12 cellular contexts compared by ENCODE assay signal in the genomic region with DNA sequence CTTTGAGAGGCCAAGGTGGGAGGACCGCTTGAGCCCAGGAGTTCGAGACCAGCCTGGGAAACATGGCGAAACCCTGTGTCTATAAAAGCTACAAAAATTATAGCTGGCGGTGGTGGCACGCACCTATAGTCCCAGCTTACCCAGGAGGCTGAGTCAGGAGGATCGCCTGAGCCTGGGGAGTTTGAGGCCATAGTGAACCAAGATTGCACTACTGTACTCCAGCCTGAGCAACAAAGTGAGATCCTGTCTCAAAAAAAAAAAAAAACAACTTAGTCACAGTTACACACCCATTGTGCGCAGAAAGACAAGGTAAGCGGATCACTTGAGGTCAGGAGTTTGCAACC. TPM values are rescaled to one million over a fixed set of nuclear protein-coding genes. Genes with fewer than 3 reads are reported as not detected.
DNase-seq lines count a peak whose midpoint lies in the region; ATAC-seq and TF ChIP-seq lines count a peak whose summit lies in the region.
"Had no signal": no experiment of that assay in that cellular context is flagged by ENCODE, and none has a peak within 500 bp of the region (broad histone marks: within the 10 kb centered on the region; RNA-seq: fewer than 3 reads in every experiment).

No MANE protein-coding gene starts in this region.

- no peak for TF ChIP-seq POLR2A in ovary (IDR thresholded peaks at IDR 0.05)

- CTCF ChIA-PET in A673 (lab: Charles Lee), result no interaction called here

- H3K27ac Mint-ChIP-seq in T-helper 2 cell treated with Interferon-gamma antibody and Interleukin-4, amounts not matched to agents 5 μg/mL and 100 μg/mL, for 36 hours, result peak overlapping the region; percentile 94
- H3K27ac Mint-ChIP-seq in activated naive CD4-positive, alpha-beta T cell treated with anti-CD3 and anti-CD28 coated beads, Interleukin-2, amount 50 U/mL, for 24 hours, result peak overlapping the region; percentile 92
- H3K27ac Mint-ChIP-seq in stimulated activated memory B cell treated with anti-CD40 and anti-IgM and Interleukin-4, amounts not matched to agents 10 μg/mL and 1 μg/mL and 100 μg/mL, for 72 hours, result peak overlapping the region; percentile 97

- H3K36me3 Mint-ChIP-seq in T-helper 2 cell treated with Interferon-gamma antibody and Interleukin-4, amounts not matched to agents 5 μg/mL and 100 μg/mL, for 36 hours (ENCODE audit: low read depth), result peaks cover 7% of the 10 kb centered on the region
- no peaks in the 10 kb centered on the region for H3K36me3 Mint-ChIP-seq in activated naive CD4-positive, alpha-beta T cell treated with anti-CD3 and anti-CD28 coated beads, Interleukin-2, amount 50 U/mL, for 24 hours
- no peaks in the 10 kb centered on the region for H3K36me3 Mint-ChIP-seq in stimulated activated memory B cell treated with anti-CD40 and anti-IgM and Interleukin-4, amounts not matched to agents 10 μg/mL and 1 μg/mL and 100 μg/mL, for 72 hours

- no peaks in the 10 kb centered on the region for H3K27me3 Mint-ChIP-seq in T-helper 2 cell treated with Interferon-gamma antibody and Interleukin-4, amounts not matched to agents 5 μg/mL and 100 μg/mL, for 36 hours (ENCODE audit: low read depth)
- no peaks in the 10 kb centered on the region for H3K27me3 Mint-ChIP-seq in activated naive CD4-positive, alpha-beta T cell treated with anti-CD3 and anti-CD28 coated beads, Interleukin-2, amount 50 U/mL, for 24 hours
- no peaks in the 10 kb centered on the region for H3K27me3 Mint-ChIP-seq in stimulated activated memory B cell treated with anti-CD40 and anti-IgM and Interleukin-4, amounts not matched to agents 10 μg/mL and 1 μg/mL and 100 μg/mL, for 72 hours

- no TSS peak for BruUV-seq in A673 (replicated peaks; lab: Mats Ljungman, UMichigan)

- TF ChIP-seq CTCF in ovary (IDR thresholded peaks at IDR 0.05) (no peak), A673 (conservative IDR thresholded peaks at IDR 0.05; ENCODE audit: low read depth, low read length) (no peak)

- peaks cover 24% of the 10 kb centered on the region for H3K4me1 Mint-ChIP-seq in T-helper 2 cell treated with Interferon-gamma antibody and Interleukin-4, amounts not matched to agents 5 μg/mL and 100 μg/mL, for 36 hours (ENCODE audit: low read depth)
- H3K4me1 Mint-ChIP-seq in activated naive CD4-positive, alpha-beta T cell treated with anti-CD3 and anti-CD28 coated beads, Interleukin-2, amount 50 U/mL, for 24 hours, result peaks cover 41% of the 10 kb centered on the region
- peaks cover 42% of the 10 kb centered on the region for H3K4me1 Mint-ChIP-seq in stimulated activated memory B cell treated with anti-CD40 and anti-IgM and Interleukin-4, amounts not matched to agents 10 μg/mL and 1 μg/mL and 100 μg/mL, for 72 hours

- H3K27ac ChIP-seq in ovary (no peak overlapping the region), A673 (ENCODE audit: low read depth, low read length, poor library complexity, severe bottlenecking) (no peak overlapping the region)

- 92 to 98% (median 96%) methylated on average over 8 of the region's 8 CpGs for WGBS in ovary, 3 donors

- no peak for ATAC-seq in stimulated activated memory B cell treated with anti-CD40 and anti-IgM and Interleukin-4, amounts not matched to agents 10 μg/mL and 1 μg/mL and 100 μg/mL, for 72 hours

- POLR2A ChIA-PET in A673 (lab: Charles Lee; ENCODE audit: low non-redundant PET), result no interaction called here

- no peak for TF ChIP-seq EP300 in ovary (IDR thresholded peaks at IDR 0.05)

- H3K4me3 ChIP-seq in ovary (no peak overlapping the region), A673 (ENCODE audit: low read depth, low read length, poor library complexity, severe bottlenecking) (no peak overlapping the region)

- H3K36me3 ChIP-seq in ovary (no peaks in the 10 kb centered on the region), A673 (ENCODE audit: insufficient read depth, low read length, poor library complexity, severe bottlenecking) (no peaks in the 10 kb centered on the region)

- H3K9me3 ChIP-seq in ovary (no peaks in the 10 kb centered on the region), A673 (ENCODE audit: low read depth, low read length, poor library complexity, severe bottlenecking) (no peaks in the 10 kb centered on the region)

- H3K4me3 Mint-ChIP-seq in T-helper 2 cell treated with Interferon-gamma antibody and Interleukin-4, amounts not matched to agents 5 μg/mL and 100 μg/mL, for 36 hours, result peak overlapping the region; percentile 98
- H3K4me3 Mint-ChIP-seq in activated naive CD4-positive, alpha-beta T cell treated with anti-CD3 and anti-CD28 coated beads, Interleukin-2, amount 50 U/mL, for 24 hours, result peak overlapping the region; percentile 96
- H3K4me3 Mint-ChIP-seq in stimulated activated memory B cell treated with anti-CD40 and anti-IgM and Interleukin-4, amounts not matched to agents 10 μg/mL and 1 μg/mL and 100 μg/mL, for 72 hours, result peak overlapping the region; percentile 89
- H3K4me3 Mint-ChIP-seq: neural crest cell had no signal

- intact Hi-C loops in ovary (cut with DNase I) (no loop called here), A673 (cut with micrococcal nuclease; ENCODE audit: unreplicated experiment) (no loop called here)

- H3K27me3 ChIP-seq in ovary (no peaks in the 10 kb centered on the region), A673 (replicated peaks; ENCODE audit: insufficient read depth, low read depth, low read length, poor library complexity) (no peaks in the 10 kb centered on the region)

- DNase-seq in T-helper 2 cell treated with Interferon-gamma antibody and Interleukin-4, amounts not matched to agents 5 μg/mL and 100 μg/mL, for 36 hours (ENCODE audit: low spot score), result no peak
- no peak for DNase-seq in T-helper 2 cell
- DNase-seq in ovary, result no peak
- no peak for DNase-seq in A673 (ENCODE audit: low spot score)
- DNase-seq: 8988T, EL, NCI-H1417, NCI-H748 treated with DMSO at 0.1 percent for 48 hours had no signal

- no peaks in the 10 kb centered on the region for H3K9me3 Mint-ChIP-seq in T-helper 2 cell treated with Interferon-gamma antibody and Interleukin-4, amounts not matched to agents 5 μg/mL and 100 μg/mL, for 36 hours
- no peaks in the 10 kb centered on the region for H3K9me3 Mint-ChIP-seq in activated naive CD4-positive, alpha-beta T cell treated with anti-CD3 and anti-CD28 coated beads, Interleukin-2, amount 50 U/mL, for 24 hours
- H3K9me3 Mint-ChIP-seq in stimulated activated memory B cell treated with anti-CD40 and anti-IgM and Interleukin-4, amounts not matched to agents 10 μg/mL and 1 μg/mL and 100 μg/mL, for 72 hours, result no peaks in the 10 kb centered on the region
- H3K9me3 Mint-ChIP-seq: neural crest cell had no signal

- H3K4me1 ChIP-seq in ovary (ENCODE audit: insufficient read depth) (no peaks in the 10 kb centered on the region), A673 (ENCODE audit: insufficient read depth, low read length, poor library complexity, severe bottlenecking) (no peaks in the 10 kb centered on the region)

RNA-seq across cellular contexts. Expression of a gene that starts 0.7 kb away (rescaled TPM):
- 1 to 10 TPM in 3 of 7 donors, under 1 TPM in 4; 0.72 to 2.3 (median 1.00) TPM for total RNA-seq in ovary
- polyA plus RNA-seq in ovary, result 1 to 10 TPM in 1 of 2 donors, under 1 TPM in 1; 0.63 to 1.2 TPM
- 0.11 and 0.24 TPM in 2 replicates for total RNA-seq in A673 (2021)
- total RNA-seq: chondrocyte, neural crest cell had no signal

RNA-seq across cellular contexts. Expression of a gene that starts 18.2 kb away (rescaled TPM):
- 10 to 100 TPM in 1 of 7 donors, 1 to 10 TPM in 3, under 1 TPM in 2, not detected in 1; 0.52 to 30.1 (median 2.0) TPM for total RNA-seq in ovary
- under 1 TPM in 1 of 2 donors, not detected in 1; 0.33 TPM for polyA plus RNA-seq in ovary
- not detected in 2 replicates for total RNA-seq in A673 (2021)
- total RNA-seq: neural crest cell had no signal

RNA-seq across cellular contexts. Expression of a gene that starts 19.8 kb away (rescaled TPM):
- total RNA-seq in ovary (1 to 10 TPM in 3 of 7 donors, under 1 TPM in 2, not detected in 2; 0.88 to 6.4 (median 3.2) TPM), A673 (2021) (27.0 and 45.2 TPM in 2 replicates)
- polyA plus RNA-seq in ovary, result 10 to 100 TPM in 1 of 2 donors, under 1 TPM in 1; 0.92 to 47.1 TPM

RNA-seq across cellular contexts. Expression of a gene that starts 22.7 kb away (rescaled TPM):
- 10 to 100 TPM; 26.7 to 71.3 (median 43.8) TPM for total RNA-seq in ovary
- 10 to 100 TPM; 30.0 to 74.0 TPM for polyA plus RNA-seq in ovary
- total RNA-seq in A673 (2021), result 39.9 and 56.0 TPM in 2 replicates

RNA-seq across cellular contexts. Expression of a gene that starts 48.5 kb away (rescaled TPM):
- total RNA-seq in ovary (1 to 10 TPM in 1 of 7 donors, under 1 TPM in 5, not detected in 1; 0.12 to 1.1 (median 0.44) TPM), A673 (2021) (10.0 and 11.1 TPM in 2 replicates)
- under 1 TPM; 0.10 to 0.17 TPM for polyA plus RNA-seq in ovary
